ENCODE assay signal across 1 cellular context in genomic region chr1:47766832-47767740, GRCh38.
TF ChIP-seq lines count a peak whose summit lies in the region.

No MANE protein-coding gene starts in this region.

TF ChIP-seq in HepG2, 621 proteins besides CTCF, POLR2A, EP300 and RAD21 (continued from another document):
- TF ChIP-seq TERF1 (CRISPR knock-in tag; IDR thresholded peaks at IDR 0.05) (no peak), ZNF724P (CRISPR knock-in tag; IDR thresholded peaks at IDR 0.05; ENCODE audit: borderline replicate concordance) (no peak), ZNF687 (CRISPR knock-in tag; IDR thresholded peaks at IDR 0.05) (peak; percentile 80), ARID4A (CRISPR knock-in tag; IDR thresholded peaks at IDR 0.05; ENCODE audit: borderline replicate concordance) (no peak), ZNF362 (CRISPR knock-in tag; IDR thresholded peaks at IDR 0.05; ENCODE audit: borderline replicate concordance) (no peak), SNRNP70 (IDR thresholded peaks at IDR 0.05; ENCODE audit: low read depth, low read length) (no peak), ZSCAN22 (CRISPR knock-in tag; IDR thresholded peaks at IDR 0.05) (no peak), KDM5A (IDR thresholded peaks at IDR 0.05; ENCODE audit: borderline replicate concordance, low read length) (no peak), ZNF136 (CRISPR knock-in tag; IDR thresholded peaks at IDR 0.05; ENCODE audit: low read depth) (no peak), KDM4B (CRISPR knock-in tag; IDR thresholded peaks at IDR 0.05) (no peak), GTF2F1 (IDR thresholded peaks at IDR 0.05; ENCODE audit: low read length) (no peak), MED1 (CRISPR knock-in tag; IDR thresholded peaks at IDR 0.05) (0 out of 2 replicates have a peak, but pooled peaks have one; percentile 15), SOX5 (CRISPR knock-in tag; IDR thresholded peaks at IDR 0.05; ENCODE audit: borderline replicate concordance) (no peak), IRF2 (CRISPR knock-in tag; IDR thresholded peaks at IDR 0.05) (no peak), ZNF34 (CRISPR knock-in tag; IDR thresholded peaks at IDR 0.05; ENCODE audit: borderline replicate concordance) (no peak), ZNF766 (CRISPR knock-in tag; IDR thresholded peaks at IDR 0.05; ENCODE audit: borderline replicate concordance) (no peak), ZNF282 (IDR thresholded peaks at IDR 0.05; ENCODE audit: partially characterized antibody) (no peak), TCF7 (IDR thresholded peaks at IDR 0.05; ENCODE audit: low read depth) (no peak), ZNF337 (CRISPR knock-in tag; IDR thresholded peaks at IDR 0.05; ENCODE audit: borderline replicate concordance, low read depth) (no peak), ZNF740 (CRISPR knock-in tag; IDR thresholded peaks at IDR 0.05) (no peak), ZNF556 (CRISPR knock-in tag; IDR thresholded peaks at IDR 0.05; ENCODE audit: borderline replicate concordance) (no peak), FOXP4 (CRISPR knock-in tag; IDR thresholded peaks at IDR 0.05) (no peak), MXD1 (CRISPR knock-in tag; IDR thresholded peaks at IDR 0.05) (no peak), HDAC1 (CRISPR knock-in tag; IDR thresholded peaks at IDR 0.05) (peak; percentile 38; the same call in 1 of the 2 replicates)
